ENCODE assay signal across 19 cellular contexts in genomic region chr15:40706121-40706520, GRCh38.
"Had no signal": no experiment of that assay in that cellular context is flagged by ENCODE, and none has a peak within 500 bp of the region (broad histone marks: within the 10 kb centered on the region; RNA-seq: fewer than 3 reads in every experiment).

No MANE protein-coding gene starts in this region.

- H3K27ac ChIP-seq: coronary artery, esophagus muscularis mucosa, left lung, neural progenitor cell, parathyroid adenoma, right lobe of liver, suprapubic skin had no signal

- DNase-seq: dermis blood vessel endothelial cell; effector memory CD4-positive, alpha-beta T cell; foreskin melanocyte; left lung; mesenchymal stem cell; naive thymus-derived CD4-positive, alpha-beta T cell; right lobe of liver; stimulated activated CD4-positive, alpha-beta T cell treated with anti-CD3 and anti-CD28 coated beads, Interleukin-12 subunit alpha, Interleukin-12 subunit beta, amount 100 ng/mL, for 4 hours; stimulated activated CD4-positive, alpha-beta T cell treated with anti-CD3 and anti-CD28 coated beads, Interleukin-1b, Interleukin-23, amount 100 ng/mL, for 48 hours; stimulated activated CD4-positive, alpha-beta T cell treated with anti-CD3 and anti-CD28 coated beads, Interleukin-4, amount 100 ng/mL, for 1 hour; stimulated activated CD8-positive, alpha-beta memory T cell treated with anti-CD3 and anti-CD28 coated beads, Interleukin-4, amount 100 ng/mL, for 48 hours; stimulated activated naive CD4-positive, alpha-beta T cell; stimulated activated naive CD8-positive, alpha-beta T cell treated with anti-CD3 and anti-CD28 coated beads, Interleukin-15, amount 100 ng/mL, for 72 hours had no signal

- H3K9me3 ChIP-seq: esophagus muscularis mucosa, left lung, right lobe of liver, suprapubic skin had no signal

- ATAC-seq: left lung; naive thymus-derived CD4-positive, alpha-beta T cell; right lobe of liver; stimulated activated naive CD8-positive, alpha-beta T cell treated with anti-CD3 and anti-CD28 coated beads, Interleukin-15, amount 100 ng/mL, for 72 hours had no signal

- H3K36me3 ChIP-seq: esophagus muscularis mucosa, right lobe of liver, suprapubic skin had no signal

- H3K79me2 ChIP-seq: parathyroid adenoma had no signal

- H3K27me3 ChIP-seq: esophagus muscularis mucosa, left lung, neural progenitor cell, right lobe of liver, suprapubic skin had no signal

- H3K4me2 ChIP-seq: neural progenitor cell, smooth muscle cell had no signal

- H3K4me1 ChIP-seq: esophagus muscularis mucosa, left lung, neural progenitor cell, parathyroid adenoma, right lobe of liver, suprapubic skin had no signal

- H2AFZ ChIP-seq: neural progenitor cell, parathyroid adenoma had no signal

- H3K4me3 ChIP-seq: coronary artery, esophagus muscularis mucosa, left lung, neural progenitor cell, right lobe of liver, smooth muscle cell, suprapubic skin had no signal
